ENCODE assay signal across 14 cellular contexts in the genomic region with DNA sequence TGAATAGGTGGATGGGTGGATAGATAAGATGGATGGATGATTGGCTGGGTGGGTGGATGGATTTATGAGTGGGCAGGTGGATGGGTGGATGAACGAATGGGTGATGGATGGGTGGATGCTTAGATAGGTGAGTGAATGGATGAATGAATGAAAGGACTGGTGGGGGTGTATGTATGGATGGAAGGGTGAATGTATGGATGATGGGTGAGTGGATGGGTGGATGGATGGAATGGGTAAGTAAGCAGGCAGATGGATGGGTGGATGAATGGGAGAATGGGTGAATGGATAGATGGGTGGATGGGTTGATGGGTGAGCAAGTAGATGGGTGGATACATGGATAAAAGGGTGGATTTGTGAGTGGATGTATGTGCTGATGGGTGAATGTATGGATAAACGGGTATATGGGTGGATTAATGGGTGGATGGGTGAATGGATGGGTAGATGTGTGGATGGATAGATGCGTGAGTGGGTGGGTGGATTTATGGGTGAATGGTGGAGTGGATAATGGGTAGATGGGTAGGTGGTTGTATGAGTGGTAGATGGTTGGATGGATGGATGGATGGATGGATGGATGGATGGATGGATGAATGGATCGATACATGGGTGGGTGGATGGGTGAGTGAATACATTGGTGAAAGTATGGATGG.
DNase-seq lines count a peak whose midpoint lies in the region; ATAC-seq, FAIRE-seq and TF ChIP-seq lines count a peak whose summit lies in the region.
"Had no signal": no experiment of that assay in that cellular context is flagged by ENCODE, and none has a peak within 500 bp of the region (broad histone marks: within the 10 kb centered on the region; RNA-seq: fewer than 3 reads in every experiment).

No MANE protein-coding gene starts in this region.

- POLR2A ChIA-PET in GM12878 (lab: Charles Lee), result no interaction called here
- POLR2A ChIA-PET in HepG2 (lab: Yijun Ruan, JAX), result no interaction called here

- in situ Hi-C loops in GM12878 (cut with MboI), result no loop called here
- in situ Hi-C loops in HepG2 (cut with HindIII; ENCODE audit: extremely low pct_ligation_motif_present, low pct_unique_long_range_greater_than_20kb), result no loop called here

- TF ChIP-seq RAD21 in GM12878 (IDR thresholded peaks at IDR 0.05; ENCODE audit: insufficient read depth, low read depth, low read length), result no peak
- no peak for TF ChIP-seq RAD21 in HepG2 (CRISPR knock-in tag; IDR thresholded peaks at IDR 0.05)

- intact Hi-C loops in GM12878 (cut with micrococcal nuclease; ENCODE audit: unreplicated experiment), result no loop called here
- intact Hi-C loops in HepG2 (cut with micrococcal nuclease; ENCODE audit: unreplicated experiment), result no loop called here
- intact Hi-C loops in dorsolateral prefrontal cortex (cut with DNase I), result no loop called here

- WGBS in GM12878 (ENCODE audit: insufficient coverage, insufficient replicate concordance, low lambda C conversion rate, missing lambda C conversion rate), result 25% methylated on average over 4 of the region's 4 CpGs
- WGBS in HepG2 (ENCODE audit: low lambda C conversion rate), result 10% methylated on average over 4 of the region's 4 CpGs
- WGBS in upper lobe of left lung, 2 donors, result 74% methylated on average over 4 of the region's 4 CpGs

- no peak for TF ChIP-seq EP300 in GM12878 (IDR thresholded peaks at IDR 0.05; ENCODE audit: borderline replicate concordance in 1 of 2, control insufficient read depth in 1 of 2, low read depth in 2 of 2, low read length in 2 of 2)
- TF ChIP-seq EP300 in HepG2 (IDR thresholded peaks at IDR 0.05; ENCODE audit: low read depth in 2 of 2, low read length in 2 of 2), result no peak
- TF ChIP-seq EP300 in HepG2 (CRISPR knock-in tag; IDR thresholded peaks at IDR 0.05; ENCODE audit: borderline replicate concordance), result no peak
- TF ChIP-seq EP300 in upper lobe of left lung (IDR thresholded peaks at IDR 0.05), result no peak

- CTCF ChIA-PET in GM12878 (lab: Yijun Ruan, JAX) (no interaction called here), HepG2 (lab: Yijun Ruan, JAX; ENCODE audit: low intra/inter-chr PET ratio, low total read pairs) (no interaction called here)

- no peak overlapping the region for H2AFZ ChIP-seq in GM12878 (ENCODE audit: control insufficient read depth, low read depth, low read length)
- no peak overlapping the region for H2AFZ ChIP-seq in HepG2 (ENCODE audit: low read length)

- H3K4me3 ChIP-seq in GM12878 (no peak overlapping the region), HepG2 (replicated peaks in 1 of 3; ENCODE audit: insufficient read depth in 1 of 3, low read depth in 2 of 3, low read length in 3 of 3) (no peak overlapping the region), upper lobe of left lung (no peak overlapping the region), dorsolateral prefrontal cortex (no peak overlapping the region)
- H3K4me3 ChIP-seq: BLaER1 treated with 17β-estradiol and CSF1 and Interleukin-3, amounts not matched to agents 10 nM and 100 nM had no signal

- H4K20me1 ChIP-seq in GM12878 (ENCODE audit: control insufficient read depth, insufficient read depth) (no peaks in the 10 kb centered on the region), HepG2 (ENCODE audit: insufficient read depth, low read length) (no peaks in the 10 kb centered on the region)
- H4K20me1 ChIP-seq: BLaER1 treated with 17β-estradiol and CSF1 and Interleukin-3, amounts not matched to agents 10 nM and 100 nM had no signal

- H3K4me1 ChIP-seq in GM12878 (ENCODE audit: control insufficient read depth, insufficient read depth, low read length), result no peaks in the 10 kb centered on the region
- H3K4me1 ChIP-seq in HepG2 (ENCODE audit: insufficient read depth, low read length), result no peaks in the 10 kb centered on the region
- H3K4me1 ChIP-seq in upper lobe of left lung, result no peaks in the 10 kb centered on the region
- H3K4me1 ChIP-seq: BLaER1 treated with 17β-estradiol and CSF1 and Interleukin-3, amounts not matched to agents 10 nM and 100 nM had no signal

- H3K79me2 ChIP-seq in GM12878 (ENCODE audit: control insufficient read depth, insufficient read depth, low read length) (no peaks in the 10 kb centered on the region), HepG2 (ENCODE audit: insufficient read depth, low read length) (no peaks in the 10 kb centered on the region)

- DNase-seq in GM12892 (ENCODE audit: insufficient read length) (no peak), GM12878 (ENCODE audit: low read depth, low spot score) (no peak), HepG2 (ENCODE audit: low spot score) (no peak), upper lobe of left lung (no peak), COLO668 (lab: John Stamatoyannopoulos, UW; ENCODE audit: unreplicated experiment) (no peak), dorsolateral prefrontal cortex (no peak), COR-L47 (lab: John Stamatoyannopoulos, UW) (no peak)
- DNase-seq: 8988T; AML-193; CD4-positive, CD25-positive, alpha-beta regulatory T cell; DMS79; HCEC 1CT had no signal

- SMC1A ChIA-PET in GM12878 (lab: Charles Lee; ENCODE audit: uncharacterized antibody, unreplicated experiment), result no interaction called here

- H3K4me2 ChIP-seq in GM12878 (ENCODE audit: control insufficient read depth, insufficient read depth), result no peak overlapping the region
- no peak overlapping the region for H3K4me2 ChIP-seq in HepG2 (ENCODE audit: low read depth, low read length)
- H3K4me2 ChIP-seq: BLaER1 treated with 17β-estradiol and CSF1 and Interleukin-3, amounts not matched to agents 10 nM and 100 nM had no signal

- peak; percentile 14 for FAIRE-seq in GM12892 (lab: Jason Lieb, UNC)
- no peak for FAIRE-seq in GM12878 (lab: Jason Lieb, UNC)
- no peak for FAIRE-seq in HepG2 (lab: Jason Lieb, UNC)

- H3K36me3 ChIP-seq in GM12878 (ENCODE audit: control insufficient read depth in 2 of 2, insufficient read depth in 2 of 2, low read length in 1 of 2) (no peaks in the 10 kb centered on the region), HepG2 (replicated peaks in 1 of 2; ENCODE audit: control insufficient read depth in 1 of 2, insufficient read depth in 2 of 2, low read length in 2 of 2) (no peaks in the 10 kb centered on the region), upper lobe of left lung (no peaks in the 10 kb centered on the region)
- H3K36me3 ChIP-seq: BLaER1 treated with 17β-estradiol and CSF1 and Interleukin-3, amounts not matched to agents 10 nM and 100 nM had no signal

- RAD21 ChIA-PET in GM12878 (lab: Charles Lee; ENCODE audit: unreplicated experiment), result no interaction called here

- no peaks in the 10 kb centered on the region for H3K27me3 ChIP-seq in GM12878 (replicated peaks in 1 of 2; ENCODE audit: control insufficient read depth in 2 of 2, insufficient read depth in 2 of 2, low read length in 1 of 2)
- H3K27me3 ChIP-seq in HepG2 (ENCODE audit: control insufficient read depth in 1 of 2, insufficient read depth in 2 of 2, low read length in 2 of 2), result no peaks in the 10 kb centered on the region
- no peaks in the 10 kb centered on the region for H3K27me3 ChIP-seq in upper lobe of left lung
- H3K27me3 ChIP-seq in dorsolateral prefrontal cortex, result no peaks in the 10 kb centered on the region
- H3K27me3 ChIP-seq: BLaER1 treated with 17β-estradiol and CSF1 and Interleukin-3, amounts not matched to agents 10 nM and 100 nM had no signal

- no peaks in the 10 kb centered on the region; the same call in 2 of the 3 replicates for H3K9me3 ChIP-seq in GM12878 (replicated peaks; ENCODE audit: control insufficient read depth, insufficient read depth, low read length)
- peaks cover 51% of the 10 kb centered on the region for H3K9me3 ChIP-seq in HepG2 (ENCODE audit: low read length)
- no peaks in the 10 kb centered on the region for H3K9me3 ChIP-seq in upper lobe of left lung

- TF ChIP-seq CTCF in GM12878 (IDR thresholded peaks at IDR 0.05 in 2 of 3, conservative IDR thresholded peaks at IDR 0.05 in 1 of 3; ENCODE audit: control insufficient read depth in 2 of 3, extremely low read depth in 1 of 3, insufficient read depth in 1 of 3, low read depth in 3 of 3, low read length in 3 of 3), result no peak
- no peak for TF ChIP-seq CTCF in HepG2 (CRISPR knock-in tag; IDR thresholded peaks at IDR 0.05)
- TF ChIP-seq CTCF in upper lobe of left lung (IDR thresholded peaks at IDR 0.05), result no peak
- TF ChIP-seq CTCF in dorsolateral prefrontal cortex (IDR thresholded peaks at IDR 0.05 in 54 of 56, conservative IDR thresholded peaks at IDR 0.05 in 2 of 56; ENCODE audit: low read depth in 1 of 56, partially characterized antibody in 56 of 56), result no peak

- H3K27ac ChIP-seq in GM12878 (ENCODE audit: control insufficient read depth, insufficient read depth) (no peak overlapping the region), HepG2 (ENCODE audit: extremely low read length, insufficient read depth, low read length) (no peak overlapping the region), upper lobe of left lung (no peak overlapping the region), dorsolateral prefrontal cortex (no peak overlapping the region)
- H3K27ac ChIP-seq: BLaER1 treated with 17β-estradiol and CSF1 and Interleukin-3, amounts not matched to agents 10 nM and 100 nM had no signal

- TF ChIP-seq POLR2A in GM12892 (IDR thresholded peaks at IDR 0.05; ENCODE audit: low read depth, low read length) (no peak), GM12878 (IDR thresholded peaks at IDR 0.05; ENCODE audit: low read depth, low read length) (no peak), HepG2 (IDR thresholded peaks at IDR 0.05; ENCODE audit: insufficient read depth in 1 of 2, low read depth in 2 of 2, low read length in 2 of 2) (no peak), upper lobe of left lung (IDR thresholded peaks at IDR 0.05) (no peak)

- H3K9ac ChIP-seq in GM12878 (ENCODE audit: control insufficient read depth, insufficient read depth, low read length) (no peak overlapping the region), HepG2 (ENCODE audit: insufficient read depth, low read depth, low read length) (no peak overlapping the region)
- H3K9ac ChIP-seq: BLaER1 treated with 17β-estradiol and CSF1 and Interleukin-3, amounts not matched to agents 10 nM and 100 nM had no signal

- BruUV-seq in GM12878 (replicated peaks; lab: Mats Ljungman, UMichigan) (no TSS peak), HepG2 (replicated peaks; lab: Mats Ljungman, UMichigan) (no TSS peak)

- ATAC-seq in GM12878 (no peak), HepG2 (no peak), upper lobe of left lung (ENCODE audit: low FRiP score in 2 of 2) (peak; percentile 16 to 60), HG02588 (IDR thresholded peaks at IDR 0.05; ENCODE audit: unreplicated experiment) (no peak)

TF ChIP-seq in GM12878, 131 proteins besides CTCF, POLR2A, EP300 and RAD21 (continues in another document):
- 0 out of 2 replicates have a peak, but pooled peaks have one; percentile 8 for TF ChIP-seq FOXK2 (IDR thresholded peaks at IDR 0.05)

TF ChIP-seq in HepG2, 621 proteins besides CTCF, POLR2A, EP300 and RAD21 (continues in another document):
- peak; percentile 47; the same call in 1 of the 2 replicates for TF ChIP-seq ATM (IDR thresholded peaks at IDR 0.05; ENCODE audit: borderline replicate concordance)
- no peak for TF ChIP-seq KMT2B (CRISPR knock-in tag; IDR thresholded peaks at IDR 0.05)

Comparison
In these comparisons a context has a peak if more than half of its experiments do, and no peak if none do; other contexts are left out.
1. ATAC-seq: peak in upper lobe of left lung (2 of 2); none in GM12878 (single experiment), HepG2 (single experiment) and HG02588 (single experiment).